26 cellular contexts compared by ENCODE assay signal in the genomic region with DNA sequence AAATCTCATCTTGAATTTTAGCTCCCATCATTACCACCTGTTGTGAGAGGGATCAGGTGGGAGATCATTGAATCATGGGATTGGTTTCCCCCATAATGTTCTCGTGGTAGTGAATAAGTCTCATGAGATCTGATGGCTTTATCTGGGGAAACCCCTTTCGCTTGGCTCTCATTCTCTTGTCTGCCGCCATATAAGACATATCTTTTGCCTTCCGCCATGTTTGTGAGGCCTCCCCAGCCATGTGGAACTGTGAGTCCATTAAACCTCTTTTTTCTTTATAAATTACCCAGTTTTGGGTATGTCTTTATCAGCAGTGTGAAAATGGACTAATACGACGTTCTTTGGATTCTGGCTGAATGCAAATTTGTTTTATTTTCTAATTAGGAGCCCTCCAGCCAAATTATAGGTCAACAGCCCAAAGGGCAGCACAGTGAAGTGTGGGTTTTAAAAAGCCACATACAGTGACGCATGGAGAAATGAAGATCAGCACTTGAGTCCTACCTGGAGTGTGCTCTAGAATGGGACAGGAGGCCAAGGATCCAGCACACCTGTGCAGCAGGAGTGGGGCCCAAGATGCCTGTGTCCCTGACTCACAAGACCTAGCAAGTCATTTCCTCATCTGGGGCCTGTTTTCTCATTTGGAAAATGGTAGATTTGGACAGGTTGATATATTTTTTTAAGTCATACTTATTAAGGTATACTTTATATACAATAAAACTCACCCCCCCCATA.
"Had no signal": no experiment of that assay in that cellular context is flagged by ENCODE, and none has a peak within 500 bp of the region (broad histone marks: within the 10 kb centered on the region; RNA-seq: fewer than 3 reads in every experiment).

No MANE protein-coding gene starts in this region.

- H3K4me3 ChIP-seq: colonic mucosa, esophagus squamous epithelium, gastrocnemius medialis, heart left ventricle, hepatocyte, lung had no signal

- H3K4me1 ChIP-seq: colonic mucosa had no signal

- DNase-seq: colonic mucosa; cortex of kidney; effector CD8-positive, alpha-beta T cell; effector memory CD8-positive, alpha-beta T cell; endodermal cell; erythroblast; esophagus squamous epithelium; foreskin melanocyte; hypothalamus; immature natural killer cell; islet precursor cell; kidney; kidney glomerular epithelial cell; left colon; mesendoderm; midbrain had no signal

- H3K27me3 Mint-ChIP-seq: effector memory CD8-positive, alpha-beta T cell; memory B cell had no signal

- H3K4me2 ChIP-seq: hepatocyte had no signal

- H3K9me3 Mint-ChIP-seq: dendritic cell treated with granulocyte-macrophage colony-stimulating factor and Interleukin-4, amounts not matched to agents 40 ng/mL and 50 ng/mL, for 4 days; endodermal cell; memory B cell had no signal

- H2AFZ ChIP-seq: hepatocyte had no signal

- FAIRE-seq: endometrium, kidney had no signal

- H3K36me3 Mint-ChIP-seq: immature natural killer cell, memory B cell had no signal

- H3K9me3 ChIP-seq: colonic mucosa, esophagus squamous epithelium, gastrocnemius medialis, heart left ventricle had no signal

- H3K36me3 ChIP-seq: colonic mucosa, esophagus squamous epithelium, gastrocnemius medialis, heart left ventricle had no signal

- H3K27ac ChIP-seq: colonic mucosa, epithelial cell of prostate, esophagus squamous epithelium, heart left ventricle, hepatocyte had no signal

- H3K27me3 ChIP-seq: colonic mucosa, esophagus squamous epithelium, gastrocnemius medialis, heart left ventricle, hepatocyte had no signal

- H3K4me1 Mint-ChIP-seq: endodermal cell, immature natural killer cell had no signal

- ATAC-seq: effector memory CD8-positive, alpha-beta T cell; esophagus mucosa; left colon; left lobe of liver had no signal

- H3K27ac Mint-ChIP-seq: dendritic cell treated with granulocyte-macrophage colony-stimulating factor and Interleukin-4, amounts not matched to agents 40 ng/mL and 50 ng/mL, for 4 days; effector memory CD8-positive, alpha-beta T cell; endodermal cell; immature natural killer cell; memory B cell had no signal

- H3K4me3 Mint-ChIP-seq: dendritic cell treated with granulocyte-macrophage colony-stimulating factor and Interleukin-4, amounts not matched to agents 40 ng/mL and 50 ng/mL, for 4 days; effector memory CD8-positive, alpha-beta T cell; endodermal cell; immature natural killer cell; memory B cell had no signal
